ENCODE assay signal across 25 cellular contexts in the genomic region with DNA sequence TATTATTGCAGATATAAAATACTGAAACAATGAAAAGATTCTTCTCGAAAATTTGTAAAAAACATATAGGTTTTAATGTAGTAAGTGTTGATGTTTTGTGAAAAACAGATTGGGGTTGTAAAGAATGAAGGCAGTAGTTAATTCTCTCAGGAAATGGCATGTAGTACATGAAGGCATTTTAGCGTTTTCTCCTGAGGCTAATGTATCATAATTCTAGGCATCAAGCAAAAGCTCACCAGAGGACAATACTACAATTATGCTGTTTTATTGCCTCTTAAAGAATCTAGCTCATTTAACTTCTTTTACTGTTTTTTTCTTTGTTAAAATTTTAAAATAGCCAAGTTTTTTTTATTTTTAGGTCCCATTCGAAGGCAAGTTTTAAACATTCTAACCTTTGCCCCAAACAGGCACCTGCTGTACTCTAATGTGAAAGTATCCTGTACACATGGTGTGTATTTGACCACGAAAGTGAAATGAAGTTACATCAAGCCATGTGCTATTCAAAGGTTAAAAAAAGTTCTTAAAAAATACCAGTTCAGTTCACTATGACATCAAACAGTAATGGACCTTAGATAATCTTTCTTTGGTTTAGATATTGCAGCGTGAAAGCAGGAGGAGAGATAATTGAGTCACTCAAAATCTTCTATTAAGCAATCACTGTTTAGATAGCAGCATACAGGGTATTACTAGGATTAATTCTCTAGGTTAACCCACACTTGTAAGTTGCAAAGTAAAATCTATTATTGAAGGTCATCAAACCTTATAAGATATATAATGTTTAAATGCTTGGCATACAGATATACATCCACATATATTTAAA.
A peak's percentile ranks its signal among the peaks of the same experiment; 100 is the strongest.
DNase-seq lines count a peak whose midpoint lies in the region; ATAC-seq, FAIRE-seq and TF ChIP-seq lines count a peak whose summit lies in the region.
"Had no signal": no experiment of that assay in that cellular context is flagged by ENCODE, and none has a peak within 500 bp of the region (broad histone marks: within the 10 kb centered on the region; RNA-seq: fewer than 3 reads in every experiment).

No MANE protein-coding gene starts in this region.

- H3K79me2 ChIP-seq in K562 (ENCODE audit: control insufficient read depth, insufficient read depth, low read length): no peaks in the 10 kb centered on the region

- H3K9me3 Mint-ChIP-seq in activated naive CD4-positive, alpha-beta T cell treated with anti-CD3 and anti-CD28 coated beads, Interleukin-2, amount 50 U/mL, for 72 hours: peaks cover 4 to 8% of the 10 kb centered on the region in 2 donors

- intact Hi-C loops in K562 (cut with micrococcal nuclease) (loop anchor here (5.0 to 10.0 kb wide), 2 partner anchors 77 to 239 kb away; no protein-coding TSS in a partner anchor), lower lobe of right lung (cut with DNase I) (no loop called here), adrenal gland (cut with DNase I) (no loop called here)

- 19% methylated on average over 5 of the region's 5 CpGs for WGBS in K562 (ENCODE audit: insufficient coverage, low coverage, missing lambda C conversion rate)
- 58 to 66% (median 63%) methylated on average over 5 of the region's 5 CpGs for WGBS in adrenal gland, 4 donors

- H3K4me1 ChIP-seq in K562 (replicated peaks in 1 of 2; ENCODE audit: control insufficient read depth in 2 of 2, insufficient read depth in 2 of 2, low read length in 2 of 2): peaks cover 0 to 14% of the 10 kb centered on the region in 2 experiments; a peak in 3 of 5 replicates
- no peaks in the 10 kb centered on the region for H3K4me1 ChIP-seq in lower lobe of right lung
- peaks cover 3 to 26% of the 10 kb centered on the region in 2 donors for H3K4me1 ChIP-seq in adrenal gland (replicated peaks in 1 of 2)
- H3K4me1 ChIP-seq: BE2C had no signal

- no peaks in the 10 kb centered on the region for H3K36me3 Mint-ChIP-seq in activated naive CD4-positive, alpha-beta T cell treated with anti-CD3 and anti-CD28 coated beads, Interleukin-2, amount 50 U/mL, for 72 hours

- no peak for TF ChIP-seq RAD21 in K562 (CRISPR knock-in tag; conservative IDR thresholded peaks at IDR 0.05 in 1 of 2, IDR thresholded peaks at IDR 0.05 in 1 of 2)

- no peaks in the 10 kb centered on the region for H3K9me1 ChIP-seq in K562 (ENCODE audit: control insufficient read depth, insufficient read depth, low read length)

- no peaks in the 10 kb centered on the region for H4K20me1 ChIP-seq in K562 (replicated peaks; ENCODE audit: control insufficient read depth, insufficient read depth, low read length)

- H2AFZ ChIP-seq in K562 (ENCODE audit: low read depth, low read length): peak overlapping the region; percentile 23; the same call in 1 of the 2 replicates

- CTCF ChIA-PET in K562 (lab: Yijun Ruan, JAX; ENCODE audit: low intra/inter-chr PET ratio): no interaction called here

- no peak overlapping the region for H3K4me2 ChIP-seq in K562 (ENCODE audit: insufficient read depth, low read length)
- H3K4me2 ChIP-seq: A549 had no signal

- H3K36me3 ChIP-seq in K562 (ENCODE audit: control insufficient read depth, insufficient read depth, low read length) (no peaks in the 10 kb centered on the region), lower lobe of right lung (no peaks in the 10 kb centered on the region), adrenal gland (replicated peaks in 1 of 2) (no peaks in the 10 kb centered on the region)
- H3K36me3 ChIP-seq: BE2C, MG63 had no signal

- BruUV-seq in K562 (replicated peaks; lab: Mats Ljungman, UMichigan): no TSS peak

- DNase-seq in NCI-H226: peak; percentile 75
- DNase-seq in K562 (ENCODE audit: extremely low read depth in 1 of 4, low spot score in 3 of 4): no peak
- DNase-seq in lower lobe of right lung: no peak
- DNase-seq in KBM-7: no peak
- no peak for DNase-seq in adrenal gland
- no peak for DNase-seq in activated naive CD4-positive, alpha-beta T cell treated with anti-CD3 and anti-CD28 coated beads, Interleukin-2, amount 50 U/mL, for 72 hours (ENCODE audit: low spot score in 2 of 2)
- DNase-seq: BE2C, COR-L47, DMS 273 treated with DMSO at 0.1 percent for 48 hours, DND-41, MG63, NCI-H1048, NCI-H1417 treated with DMSO at 0.1 percent for 48 hours, NCI-H1930, NCI-H345, NCI-H524, NCI-H82, PC-3, Right ventricle myocardium superior had no signal

- H3K9ac ChIP-seq in K562 (ENCODE audit: insufficient read depth in 1 of 2, low read depth in 2 of 2, low read length in 2 of 2): no peak overlapping the region

- in situ Hi-C loops in K562 (cut with MboI) (no loop called here), KBM-7 (cut with MboI; ENCODE audit: low pct_unique_long_range_greater_than_20kb, low sequenced_read_pairs) (no loop called here)

- TF ChIP-seq CTCF in K562 (IDR thresholded peaks at IDR 0.05 in 2 of 3, conservative IDR thresholded peaks at IDR 0.05 in 1 of 3; ENCODE audit: insufficient read depth in 2 of 3, low read depth in 1 of 3, low read length in 3 of 3): no peak
- no peak for TF ChIP-seq CTCF in lower lobe of right lung (IDR thresholded peaks at IDR 0.05)
- TF ChIP-seq CTCF in adrenal gland (IDR thresholded peaks at IDR 0.05): no peak

- H3K27me3 ChIP-seq in K562 (ENCODE audit: control insufficient read depth in 2 of 2, insufficient read depth in 2 of 2, low read length in 2 of 2) (no peaks in the 10 kb centered on the region), lower lobe of right lung (ENCODE audit: low read depth) (no peaks in the 10 kb centered on the region), adrenal gland (no peaks in the 10 kb centered on the region)
- H3K27me3 ChIP-seq: BE2C, MG63 had no signal

- FAIRE-seq in K562 (lab: Jason Lieb, UNC) (no peak), islet of Langerhans (lab: Jason Lieb, UNC) (peak; percentile 49)
- FAIRE-seq: GM12892, H1 had no signal

- no peak for TF ChIP-seq EP300 in K562 (IDR thresholded peaks at IDR 0.05; ENCODE audit: low read length)

- POLR2A ChIA-PET in K562 (lab: Yijun Ruan, JAX): interaction anchor here (0.8 kb wide), 1 partner anchor 11 kb away, joined by 4 read pairs; no protein-coding TSS in a partner anchor

- no peak overlapping the region for H3K27ac Mint-ChIP-seq in activated naive CD4-positive, alpha-beta T cell treated with anti-CD3 and anti-CD28 coated beads, Interleukin-2, amount 50 U/mL, for 72 hours

- H3K27ac ChIP-seq in K562 (ENCODE audit: extremely low read depth, low read depth, low read length) (no peak overlapping the region), lower lobe of right lung (no peak overlapping the region), adrenal gland (no peak overlapping the region)
- H3K27ac ChIP-seq: A549 had no signal

- ATAC-seq in GM19463 (IDR thresholded peaks at IDR 0.05; ENCODE audit: unreplicated experiment): peak; percentile 50
- no peak for ATAC-seq in K562
- no peak for ATAC-seq in lower lobe of right lung
- ATAC-seq in activated naive CD4-positive, alpha-beta T cell treated with anti-CD3 and anti-CD28 coated beads, Interleukin-2, amount 50 U/mL, for 72 hours: no peak
- ATAC-seq: A549, HCT116 had no signal

- no peaks in the 10 kb centered on the region; the same call in 1 of the 2 replicates for H3K9me3 ChIP-seq in K562 (replicated peaks; ENCODE audit: control insufficient read depth, insufficient read depth, low read depth, low read length)
- H3K9me3 ChIP-seq in lower lobe of right lung: no peaks in the 10 kb centered on the region
- no peaks in the 10 kb centered on the region for H3K9me3 ChIP-seq in adrenal gland (replicated peaks in 1 of 3)
- H3K9me3 ChIP-seq: A549, BE2C, MG63 had no signal

- TF ChIP-seq POLR2A in K562 (conservative IDR thresholded peaks at IDR 0.05): no peak
- TF ChIP-seq POLR2A in adrenal gland (IDR thresholded peaks at IDR 0.05): no peak

- H3K4me3 ChIP-seq in K562: no peak overlapping the region
- no peak overlapping the region for H3K4me3 ChIP-seq in lower lobe of right lung
- H3K4me3 ChIP-seq in adrenal gland: no peak overlapping the region
- H3K4me3 ChIP-seq: A549, MG63 had no signal

TF ChIP-seq in K562, 482 proteins besides CTCF, POLR2A, EP300 and RAD21:
- TF ChIP-seq CEBPB (tag; IDR thresholded peaks at IDR 0.05) (peak; percentile 12; the same call in 1 of the 2 replicates), CEBPG (CRISPR knock-in tag; IDR thresholded peaks at IDR 0.05) (no peak), CEBPG (tag; conservative IDR thresholded peaks at IDR 0.05 in 1 of 2, IDR thresholded peaks at IDR 0.05 in 1 of 2) (peak; percentile 67 to 75), HMGN3 (IDR thresholded peaks at IDR 0.05; ENCODE audit: borderline replicate concordance, extremely low read depth, insufficient read length, low read depth, low read length) (no peak)
